ENCODE assay signal across 10 cellular contexts in genomic region chr7:121960678-121961461, GRCh38.
DNase-seq lines count a peak whose midpoint lies in the region; ATAC-seq and TF ChIP-seq lines count a peak whose summit lies in the region.
"Had no signal": no experiment of that assay in that cellular context is flagged by ENCODE, and none has a peak within 500 bp of the region (broad histone marks: within the 10 kb centered on the region; RNA-seq: fewer than 3 reads in every experiment).

No MANE protein-coding gene starts in this region.

- no peak overlapping the region for H3K4me3 Mint-ChIP-seq in activated T-helper 2 cell treated with anti-CD3 and anti-CD28 coated beads, Interferon-gamma antibody, Interleukin-2, Interleukin-4, amounts not matched to agents 10 μg/mL and 5 μg/mL and 100 μg/mL, durations not matched to agents 14 hours and 24 hours and 36 hours (ENCODE audit: low read depth)
- H3K4me3 Mint-ChIP-seq: activated B cell treated with CpG ODN at 0.5 μM for 24 hours had no signal

- H3K4me3 ChIP-seq in cardiac fibroblast (replicated peaks in 1 of 2; ENCODE audit: low read depth in 2 of 2, low read length in 2 of 2) (no peak overlapping the region), mesodermal cell (ENCODE audit: extremely low read depth, insufficient read depth, low read length, poor library complexity, severe bottlenecking) (no peak overlapping the region)

- H3K9me3 ChIP-seq in mesodermal cell (ENCODE audit: control insufficient read depth, low read length), result no peaks in the 10 kb centered on the region

- DNase-seq in Daoy (ENCODE audit: low read depth) (peak; percentile 94), M059J (ENCODE audit: low read depth) (peak; percentile 55), cardiac fibroblast (ENCODE audit: low read depth in 2 of 2) (peak; percentile 56 to 86), NCI-H345 (lab: John Stamatoyannopoulos, UW) (no peak)
- no peak for DNase-seq in activated T-helper 2 cell treated with anti-CD3 and anti-CD28 coated beads, Interferon-gamma antibody, Interleukin-2, Interleukin-4, amounts not matched to agents 10 μg/mL and 5 μg/mL and 100 μg/mL, durations not matched to agents 14 hours and 24 hours and 36 hours (ENCODE audit: low spot score)
- DNase-seq: activated B cell treated with CpG ODN at 0.5 μM for 24 hours, NCI-H2227 treated with DMSO at 0.1 percent for 48 hours had no signal

- no peaks in the 10 kb centered on the region for H3K27me3 Mint-ChIP-seq in activated T-helper 2 cell treated with anti-CD3 and anti-CD28 coated beads, Interferon-gamma antibody, Interleukin-2, Interleukin-4, amounts not matched to agents 10 μg/mL and 5 μg/mL and 100 μg/mL, durations not matched to agents 14 hours and 24 hours and 36 hours (ENCODE audit: low read depth)
- H3K27me3 Mint-ChIP-seq: activated B cell treated with CpG ODN at 0.5 μM for 24 hours had no signal

- no peaks in the 10 kb centered on the region for H3K36me3 Mint-ChIP-seq in activated T-helper 2 cell treated with anti-CD3 and anti-CD28 coated beads, Interferon-gamma antibody, Interleukin-2, Interleukin-4, amounts not matched to agents 10 μg/mL and 5 μg/mL and 100 μg/mL, durations not matched to agents 14 hours and 24 hours and 36 hours (ENCODE audit: low read depth)

- no peaks in the 10 kb centered on the region for H3K36me3 ChIP-seq in mesodermal cell (ENCODE audit: control insufficient read depth, insufficient read depth, low read length)

- WGBS in mesodermal cell (ENCODE audit: insufficient coverage in 2 of 2), 2 experiments, result 86 to 89% methylated on average over 1 of the region's 5 CpGs

- no peaks in the 10 kb centered on the region for H3K4me1 Mint-ChIP-seq in activated T-helper 2 cell treated with anti-CD3 and anti-CD28 coated beads, Interferon-gamma antibody, Interleukin-2, Interleukin-4, amounts not matched to agents 10 μg/mL and 5 μg/mL and 100 μg/mL, durations not matched to agents 14 hours and 24 hours and 36 hours (ENCODE audit: low read depth)
- H3K4me1 Mint-ChIP-seq: activated B cell treated with CpG ODN at 0.5 μM for 24 hours had no signal

- TF ChIP-seq CTCF in cardiac fibroblast (IDR thresholded peaks at IDR 0.05; ENCODE audit: low read depth, low read length), result no peak

- ATAC-seq in HG03378 (IDR thresholded peaks at IDR 0.05; ENCODE audit: unreplicated experiment) (no peak), HG03432 (IDR thresholded peaks at IDR 0.05; ENCODE audit: unreplicated experiment) (no peak)

- H3K27ac ChIP-seq in mesodermal cell (ENCODE audit: low read depth, low read length, severe bottlenecking), result peak overlapping the region; percentile 11

- intact Hi-C loops in activated T-helper 2 cell treated with anti-CD3 and anti-CD28 coated beads, Interferon-gamma antibody, Interleukin-2, Interleukin-4, amounts not matched to agents 10 μg/mL and 5 μg/mL and 100 μg/mL, durations not matched to agents 14 hours and 24 hours and 36 hours (cut with micrococcal nuclease), result no loop called here

- peaks cover 3% of the 10 kb centered on the region for H3K4me1 ChIP-seq in mesodermal cell (ENCODE audit: control insufficient read depth, insufficient read depth, low read length, poor library complexity, severe bottlenecking)

- H3K27ac Mint-ChIP-seq in activated T-helper 2 cell treated with anti-CD3 and anti-CD28 coated beads, Interferon-gamma antibody, Interleukin-2, Interleukin-4, amounts not matched to agents 10 μg/mL and 5 μg/mL and 100 μg/mL, durations not matched to agents 14 hours and 24 hours and 36 hours, result no peak overlapping the region
- H3K27ac Mint-ChIP-seq: activated B cell treated with CpG ODN at 0.5 μM for 24 hours had no signal

- no peaks in the 10 kb centered on the region for H3K9me3 Mint-ChIP-seq in activated T-helper 2 cell treated with anti-CD3 and anti-CD28 coated beads, Interferon-gamma antibody, Interleukin-2, Interleukin-4, amounts not matched to agents 10 μg/mL and 5 μg/mL and 100 μg/mL, durations not matched to agents 14 hours and 24 hours and 36 hours
- H3K9me3 Mint-ChIP-seq: activated B cell treated with CpG ODN at 0.5 μM for 24 hours had no signal

Comparison
In these comparisons a context has a peak if more than half of its experiments do, and no peak if none do; other contexts are left out.
1. DNase-seq: peak in Daoy (single experiment), M059J (single experiment) and cardiac fibroblast (2 of 2); none in activated T-helper 2 cell treated with anti-CD3 and anti-CD28 coated beads, Interferon-gamma antibody, Interleukin-2, Interleukin-4, amounts not matched to agents 10 μg/mL and 5 μg/mL and 100 μg/mL, durations not matched to agents 14 hours and 24 hours and 36 hours (single experiment) and NCI-H345 (single experiment).